1 cellular context compared by ENCODE assay signal in genomic region chr6:32086661-32087573, GRCh38.
TF ChIP-seq lines count a peak whose summit lies in the region.

No MANE protein-coding gene starts in this region.

TF ChIP-seq in WTC11, 78 proteins besides CTCF, POLR2A, EP300 and RAD21 (continued from another document and continues in another):
- no peak for TF ChIP-seq ZMAT4 (CRISPR knock-in tag; IDR thresholded peaks at IDR 0.05)
- no peak for TF ChIP-seq HMGXB4 (CRISPR knock-in tag; IDR thresholded peaks at IDR 0.05)
- TF ChIP-seq ZNF425 (CRISPR knock-in tag; conservative IDR thresholded peaks at IDR 0.05) = no peak
- no peak for TF ChIP-seq MXD4 (CRISPR knock-in tag; IDR thresholded peaks at IDR 0.05; ENCODE audit: borderline replicate concordance)
- TF ChIP-seq USF1 (CRISPR knock-in tag; IDR thresholded peaks at IDR 0.05) = peak; percentile 65; the same call in 1 of the 2 replicates
- 0 out of 2 replicates have a peak, but pooled peaks have one; percentile 47 for TF ChIP-seq PREB (CRISPR knock-in tag; IDR thresholded peaks at IDR 0.05; ENCODE audit: borderline replicate concordance)
- TF ChIP-seq ZNF396 (CRISPR knock-in tag; IDR thresholded peaks at IDR 0.05; ENCODE audit: borderline replicate concordance) = no peak
- peak; percentile 94; the same call in 1 of the 2 replicates for TF ChIP-seq TP53 (CRISPR knock-in tag; IDR thresholded peaks at IDR 0.05)
- TF ChIP-seq FOXP1 (CRISPR knock-in tag; IDR thresholded peaks at IDR 0.05; ENCODE audit: borderline replicate concordance) = peak; percentile 96; the same call in 1 of the 2 replicates
- peak; percentile 97 for TF ChIP-seq MAX (CRISPR knock-in tag; IDR thresholded peaks at IDR 0.05)
- TF ChIP-seq ETV6 (CRISPR knock-in tag; IDR thresholded peaks at IDR 0.05) = peak; percentile 64; the same call in 1 of the 2 replicates
- TF ChIP-seq ZNF423 (CRISPR knock-in tag; IDR thresholded peaks at IDR 0.05) = no peak
- TF ChIP-seq MLX (CRISPR knock-in tag; IDR thresholded peaks at IDR 0.05) = no peak
- peak; percentile 78; the same call in 1 of the 2 replicates for TF ChIP-seq TEAD1 (CRISPR knock-in tag; IDR thresholded peaks at IDR 0.05)
- TF ChIP-seq CREM (CRISPR knock-in tag; IDR thresholded peaks at IDR 0.05) = no peak
- no peak for TF ChIP-seq OVOL2 (CRISPR knock-in tag; IDR thresholded peaks at IDR 0.05; ENCODE audit: borderline replicate concordance)
- no peak for TF ChIP-seq GRHL2 (CRISPR knock-in tag; IDR thresholded peaks at IDR 0.05; ENCODE audit: insufficient replicate concordance, severe bottlenecking)
- TF ChIP-seq SOX15 (CRISPR knock-in tag; IDR thresholded peaks at IDR 0.05) = no peak
- no peak for TF ChIP-seq PRRX2 (CRISPR knock-in tag; IDR thresholded peaks at IDR 0.05)
- TF ChIP-seq ZNF263 (CRISPR knock-in tag; IDR thresholded peaks at IDR 0.05; ENCODE audit: low read depth) = no peak
- no peak for TF ChIP-seq ZNF138 (CRISPR knock-in tag; conservative IDR thresholded peaks at IDR 0.05)
- TF ChIP-seq TEAD4 (CRISPR knock-in tag; IDR thresholded peaks at IDR 0.05) = peak; percentile 67; the same call in 1 of the 2 replicates
- peak; percentile 82; the same call in 1 of the 2 replicates for TF ChIP-seq E2F1 (CRISPR knock-in tag; IDR thresholded peaks at IDR 0.05)
- TF ChIP-seq SMAD4 (CRISPR knock-in tag; IDR thresholded peaks at IDR 0.05) = no peak
- TF ChIP-seq EMX1 (CRISPR knock-in tag; IDR thresholded peaks at IDR 0.05) = no peak
- TF ChIP-seq ATF1 (CRISPR knock-in tag; IDR thresholded peaks at IDR 0.05) = no peak
- 0 out of 2 replicates have a peak, but pooled peaks have one; percentile 85 for TF ChIP-seq JUN (CRISPR knock-in tag; IDR thresholded peaks at IDR 0.05)
- no peak for TF ChIP-seq GABPB1 (CRISPR knock-in tag; IDR thresholded peaks at IDR 0.05)
- TF ChIP-seq GTF2I (CRISPR knock-in tag; conservative IDR thresholded peaks at IDR 0.05) = no peak
- no peak for TF ChIP-seq TCF7 (CRISPR knock-in tag; IDR thresholded peaks at IDR 0.05; ENCODE audit: low read depth)
- no peak for TF ChIP-seq HMGA2 (CRISPR knock-in tag; IDR thresholded peaks at IDR 0.05)
- no peak for TF ChIP-seq ZNF219 (CRISPR knock-in tag; IDR thresholded peaks at IDR 0.05; ENCODE audit: borderline replicate concordance)
- TF ChIP-seq MYBL2 (CRISPR knock-in tag; IDR thresholded peaks at IDR 0.05) = peak; percentile 27; the same call in 1 of the 2 replicates
- no peak for TF ChIP-seq CDX4 (CRISPR knock-in tag; IDR thresholded peaks at IDR 0.05; ENCODE audit: borderline replicate concordance)
- TF ChIP-seq FOXK1 (CRISPR knock-in tag; IDR thresholded peaks at IDR 0.05) = peak; percentile 53
- no peak for TF ChIP-seq ZNF416 (CRISPR knock-in tag; IDR thresholded peaks at IDR 0.05)
- peak; percentile 65; the same call in 1 of the 2 replicates for TF ChIP-seq ATF3 (CRISPR knock-in tag; conservative IDR thresholded peaks at IDR 0.05)
- TF ChIP-seq ZNF317 (CRISPR knock-in tag; IDR thresholded peaks at IDR 0.05; ENCODE audit: borderline replicate concordance, low read depth) = 0 out of 2 replicates have a peak, but pooled peaks have one; percentile 27
- no peak for TF ChIP-seq NR3C1 (CRISPR knock-in tag; conservative IDR thresholded peaks at IDR 0.05; ENCODE audit: low read depth)
- 0 out of 2 replicates have a peak, but pooled peaks have one; percentile 36 for TF ChIP-seq NR1H2 (CRISPR knock-in tag; IDR thresholded peaks at IDR 0.05)
- TF ChIP-seq ZBTB21 (CRISPR knock-in tag; IDR thresholded peaks at IDR 0.05; ENCODE audit: borderline replicate concordance) = no peak
- TF ChIP-seq ZSCAN18 (CRISPR knock-in tag; IDR thresholded peaks at IDR 0.05) = no peak
- TF ChIP-seq AFF4 (CRISPR knock-in tag; IDR thresholded peaks at IDR 0.05; ENCODE audit: borderline replicate concordance) = no peak
- no peak; the same call in 1 of the 2 replicates for TF ChIP-seq PRDM15 (CRISPR knock-in tag; IDR thresholded peaks at IDR 0.05)
